20 cellular contexts compared by ENCODE assay signal in genomic region chr12:130263025-130263424, GRCh38.
DNase-seq lines count a peak whose midpoint lies in the region; ATAC-seq, FAIRE-seq and TF ChIP-seq lines count a peak whose summit lies in the region.
"Had no signal": no experiment of that assay in that cellular context is flagged by ENCODE, and none has a peak within 500 bp of the region (broad histone marks: within the 10 kb centered on the region; RNA-seq: fewer than 3 reads in every experiment).

No MANE protein-coding gene starts in this region.

- H2BK5ac ChIP-seq in IMR-90 (ENCODE audit: low read depth, low read length, poor library complexity, severe bottlenecking) (no peak overlapping the region), H1 (ENCODE audit: low read depth, low read length) (no peak overlapping the region), trophoblast cell (ENCODE audit: low read depth, low read length, poor library complexity) (no peak overlapping the region)

- H3K23ac ChIP-seq in IMR-90 (ENCODE audit: low read depth, low read length) (no peak overlapping the region), H1 (ENCODE audit: insufficient read length) (no peak overlapping the region), trophoblast cell (ENCODE audit: low read length) (no peak overlapping the region)

- H4K5ac ChIP-seq in IMR-90 (ENCODE audit: low read depth, low read length) = no peak overlapping the region
- no peak overlapping the region for H4K5ac ChIP-seq in H1 (ENCODE audit: insufficient read length, low read depth, low read length)

- no peaks in the 10 kb centered on the region for H3K36me3 ChIP-seq in IMR-90 (ENCODE audit: control insufficient read depth, insufficient read depth, low read length)
- H3K36me3 ChIP-seq in H1 (ENCODE audit: control insufficient read depth in 2 of 4, insufficient read depth in 4 of 4, low read length in 3 of 4) = no peaks in the 10 kb centered on the region
- H3K36me3 ChIP-seq in trophoblast cell (ENCODE audit: control insufficient read depth in 1 of 2, insufficient read depth in 2 of 2, low read length in 2 of 2) = no peaks in the 10 kb centered on the region
- H3K36me3 ChIP-seq: BLaER1 treated with 17β-estradiol and CSF1 and Interleukin-3, amounts not matched to agents 10 nM and 100 nM had no signal

- H3K56ac ChIP-seq in IMR-90 (ENCODE audit: extremely low read depth, insufficient read depth, low read length) (no peak overlapping the region), H1 (replicated peaks; ENCODE audit: insufficient read length, low read depth, low read length) (no peak overlapping the region)

- H3K9ac ChIP-seq in IMR-90 (ENCODE audit: low read depth, low read length) (no peak overlapping the region), H1 (replicated peaks in 1 of 4; ENCODE audit: extremely low read depth in 1 of 4, low read depth in 3 of 4, low read length in 3 of 4) (no peak overlapping the region), trophoblast cell (ENCODE audit: low read length) (no peak overlapping the region)
- H3K9ac ChIP-seq: BLaER1 treated with 17β-estradiol and CSF1 and Interleukin-3, amounts not matched to agents 10 nM and 100 nM had no signal

- H4K12ac ChIP-seq in trophoblast cell (ENCODE audit: low read depth, low read length) = no peak overlapping the region

- H2AFZ ChIP-seq in IMR-90 (replicated peaks; ENCODE audit: low read length, poor library complexity) (no peak overlapping the region), H1 (ENCODE audit: low read length) (no peak overlapping the region), trophoblast cell (ENCODE audit: insufficient read depth, low read length, poor library complexity) (no peak overlapping the region)

- H2BK20ac ChIP-seq in IMR-90 (ENCODE audit: low read depth, low read length) (no peak overlapping the region), H1 (ENCODE audit: low read length) (no peak overlapping the region)

- no peak for ATAC-seq in A549
- no peak for ATAC-seq in IMR-90 (ENCODE audit: low read depth)
- ATAC-seq: CD8-positive, alpha-beta T cell had no signal

- no peak for DNase-seq in A549 (ENCODE audit: low read depth in 1 of 2, low spot score in 1 of 2)
- DNase-seq in IMR-90 = no peak
- no peak for DNase-seq in H1 (ENCODE audit: low read depth in 1 of 2, low spot score in 2 of 2)
- no peak for DNase-seq in trophoblast cell
- DNase-seq in superior temporal gyrus (ENCODE audit: extremely low spot score) = no peak
- DNase-seq: 8988T; AML-193; Caco-2; Calu3; CD4-positive, alpha-beta T cell; CD8-positive, alpha-beta T cell; DMS79 treated with DMSO at 0.1 percent for 48 hours; GF-D8 had no signal

- H3K79me1 ChIP-seq in IMR-90 (ENCODE audit: low read depth in 1 of 2, low read length in 2 of 2) (no peaks in the 10 kb centered on the region), H1 (ENCODE audit: low read depth, low read length) (no peaks in the 10 kb centered on the region), trophoblast cell (ENCODE audit: low read length) (no peaks in the 10 kb centered on the region)

- CTCF ChIA-PET in A549 (lab: Yijun Ruan, JAX) = no interaction called here
- CTCF ChIA-PET in IMR-90 (lab: Yijun Ruan, JAX) = no interaction called here
- CTCF ChIA-PET in H1 (lab: Charles Lee; ENCODE audit: partially characterized antibody) = interaction anchor here (1.1 kb wide), 1 partner anchor 18 kb away, joined by 5 read pairs; no protein-coding TSS in a partner anchor

- no peak for TF ChIP-seq RAD21 in A549 (conservative IDR thresholded peaks at IDR 0.05 in 1 of 2, IDR thresholded peaks at IDR 0.05 in 1 of 2)
- TF ChIP-seq RAD21 in IMR-90 (IDR thresholded peaks at IDR 0.05; ENCODE audit: low read length) = no peak
- no peak for TF ChIP-seq RAD21 in H1 (IDR thresholded peaks at IDR 0.05 in 1 of 2, conservative IDR thresholded peaks at IDR 0.05 in 1 of 2; ENCODE audit: low read depth in 2 of 2, low read length in 2 of 2)

- TF ChIP-seq CTCF in A549 (IDR thresholded peaks at IDR 0.05) (no peak), IMR-90 (conservative IDR thresholded peaks at IDR 0.05; ENCODE audit: low read depth, low read length) (no peak), H1 (IDR thresholded peaks at IDR 0.05; ENCODE audit: control extremely low read depth in 1 of 3, insufficient read depth in 1 of 3, low read depth in 1 of 3, low read length in 3 of 3) (no peak)

- H4K20me1 ChIP-seq in IMR-90 (ENCODE audit: insufficient read depth, low read length) (no peaks in the 10 kb centered on the region), H1 (replicated peaks in 1 of 2; ENCODE audit: control insufficient read depth in 1 of 2, insufficient read depth in 2 of 2, low read length in 2 of 2) (no peaks in the 10 kb centered on the region)
- H4K20me1 ChIP-seq: BLaER1 treated with 17β-estradiol and CSF1 and Interleukin-3, amounts not matched to agents 10 nM and 100 nM had no signal

- no peaks in the 10 kb centered on the region for H3K79me2 ChIP-seq in H1 (ENCODE audit: control insufficient read depth in 1 of 2, insufficient read depth in 2 of 2, low read length in 2 of 2)
- no peaks in the 10 kb centered on the region for H3K79me2 ChIP-seq in trophoblast cell (ENCODE audit: control insufficient read depth, insufficient read depth, low read length, poor library complexity)

- H3K9me3 ChIP-seq in A549 (no peaks in the 10 kb centered on the region), IMR-90 (ENCODE audit: control insufficient read depth, insufficient read depth, low read length) (peaks cover 33% of the 10 kb centered on the region), H1 (ENCODE audit: insufficient read depth in 2 of 2, low read depth in 1 of 2, low read length in 1 of 2) (no peaks in the 10 kb centered on the region), trophoblast cell (ENCODE audit: insufficient read depth, low read depth, low read length) (peaks cover 2% of the 10 kb centered on the region)
- H3K9me3 ChIP-seq: BLaER1 treated with 17β-estradiol and CSF1 and Interleukin-3, amounts not matched to agents 10 nM and 100 nM; Caco-2 had no signal

- intact Hi-C loops in IMR-90 (cut with micrococcal nuclease) = no loop called here

- FAIRE-seq in A549 (lab: Jason Lieb, UNC) (no peak), H1 (lab: Jason Lieb, UNC) (no peak)
- FAIRE-seq: A204.1, D721Med, G401.6, GM12891, GM19239 had no signal

- no peaks in the 10 kb centered on the region for H3K9me1 ChIP-seq in IMR-90 (ENCODE audit: insufficient read depth, low read length)

- H2BK120ac ChIP-seq in IMR-90 (ENCODE audit: low read depth, low read length) (no peak overlapping the region), H1 (replicated peaks; ENCODE audit: low read depth, low read length) (no peak overlapping the region), trophoblast cell (ENCODE audit: insufficient read depth, low read length, poor library complexity) (no peak overlapping the region)

- H4K8ac ChIP-seq in IMR-90 (ENCODE audit: low read depth in 2 of 2, low read length in 2 of 2) = no peak overlapping the region
- H4K8ac ChIP-seq in H1 (ENCODE audit: extremely low read depth, insufficient read depth, low read length) = no peak overlapping the region
- no peak overlapping the region for H4K8ac ChIP-seq in trophoblast cell (ENCODE audit: low read depth, low read length)

- H3K4me1 ChIP-seq in A549 (no peaks in the 10 kb centered on the region), IMR-90 (ENCODE audit: control insufficient read depth, insufficient read depth, low read length) (no peaks in the 10 kb centered on the region), H1 (replicated peaks in 1 of 4; ENCODE audit: control insufficient read depth in 3 of 4, insufficient read depth in 4 of 4, low read length in 3 of 4) (no peaks in the 10 kb centered on the region), trophoblast cell (ENCODE audit: control insufficient read depth in 1 of 2, insufficient read depth in 2 of 2, low read length in 2 of 2) (no peaks in the 10 kb centered on the region)
- H3K4me1 ChIP-seq: BLaER1 treated with 17β-estradiol and CSF1 and Interleukin-3, amounts not matched to agents 10 nM and 100 nM; Caco-2 had no signal

- no peak overlapping the region for H4K91ac ChIP-seq in IMR-90 (ENCODE audit: insufficient read depth, low read depth, low read length)
- H4K91ac ChIP-seq in H1 (replicated peaks; ENCODE audit: insufficient read length, low read length) = no peak overlapping the region
- no peak overlapping the region for H4K91ac ChIP-seq in trophoblast cell (ENCODE audit: low read depth, low read length)

- H3K23me2 ChIP-seq in H1 (ENCODE audit: low read depth, low read length) = no peaks in the 10 kb centered on the region

- H3K27me3 ChIP-seq in IMR-90 (ENCODE audit: control insufficient read depth, insufficient read depth, low read length) = no peaks in the 10 kb centered on the region
- H3K27me3 ChIP-seq in H1 (replicated peaks in 1 of 4; ENCODE audit: control insufficient read depth in 3 of 4, extremely low read depth in 1 of 4, insufficient read depth in 3 of 4, low read length in 3 of 4) = peaks cover 0 to 9% (median 4%) of the 10 kb centered on the region in 4 experiments; a peak in 4 of 7 replicates
- H3K27me3 ChIP-seq in trophoblast cell (ENCODE audit: insufficient read depth, low read length) = no peaks in the 10 kb centered on the region
- H3K27me3 ChIP-seq: BLaER1 treated with 17β-estradiol and CSF1 and Interleukin-3, amounts not matched to agents 10 nM and 100 nM had no signal

- dilution Hi-C loops in IMR-90 (cut with HindIII; ENCODE audit: low sequenced_read_pairs, unreplicated experiment) = no loop called here

- H3K27ac ChIP-seq in A549 = no peak overlapping the region
- H3K27ac ChIP-seq in IMR-90 (ENCODE audit: insufficient read depth, low read length) = no peak overlapping the region
- H3K27ac ChIP-seq in H1 (ENCODE audit: low read depth, low read length) = no peak overlapping the region
- H3K27ac ChIP-seq in trophoblast cell (ENCODE audit: low read depth, low read length) = no peak overlapping the region
- H3K27ac ChIP-seq: BLaER1 treated with 17β-estradiol and CSF1 and Interleukin-3, amounts not matched to agents 10 nM and 100 nM; C4-2B had no signal

- TF ChIP-seq EP300 in A549 (IDR thresholded peaks at IDR 0.05) (no peak), H1 (IDR thresholded peaks at IDR 0.05; ENCODE audit: borderline replicate concordance in 1 of 2, low read depth in 2 of 2, low read length in 2 of 2) (no peak)

- H3K4me3 ChIP-seq in A549 (no peak overlapping the region), IMR-90 (ENCODE audit: insufficient read depth, low read depth, low read length) (no peak overlapping the region), H1 (ENCODE audit: extremely low read depth in 1 of 4, insufficient read depth in 2 of 4, low read depth in 3 of 4, low read length in 4 of 4) (no peak overlapping the region), trophoblast cell (ENCODE audit: low read depth, low read length) (no peak overlapping the region)
- H3K4me3 ChIP-seq: BLaER1 treated with 17β-estradiol and CSF1 and Interleukin-3, amounts not matched to agents 10 nM and 100 nM had no signal

- H2AK5ac ChIP-seq in IMR-90 (ENCODE audit: low read depth, low read length) (no peak overlapping the region), H1 (ENCODE audit: low read depth, low read length) (no peak overlapping the region), trophoblast cell (ENCODE audit: low read length) (no peak overlapping the region)

- H2BK12ac ChIP-seq in H1 (ENCODE audit: low read depth, low read length) = no peak overlapping the region
- H2BK12ac ChIP-seq in trophoblast cell (ENCODE audit: low read length) = no peak overlapping the region

- no peak overlapping the region for H2AK9ac ChIP-seq in IMR-90 (replicated peaks; ENCODE audit: low read depth, low read length, poor library complexity)

- in situ Hi-C loops in IMR-90 (cut with MboI; ENCODE audit: low sequenced_read_pairs) = no loop called here

- no TSS peak for BruUV-seq in IMR-90 (replicated peaks; lab: Mats Ljungman, UMichigan)

- H2BK15ac ChIP-seq in IMR-90 (ENCODE audit: low read depth, low read length) (no peak overlapping the region), H1 (ENCODE audit: low read length) (no peak overlapping the region)

- POLR2A ChIA-PET in A549 (lab: Yijun Ruan, JAX) = no interaction called here
- POLR2A ChIA-PET in IMR-90 (lab: Charles Lee; ENCODE audit: unreplicated experiment) = no interaction called here
- POLR2A ChIA-PET in H1 (lab: Charles Lee; ENCODE audit: partially characterized antibody) = no interaction called here

- H3K4me2 ChIP-seq in A549 (no peak overlapping the region), IMR-90 (ENCODE audit: low read depth, low read length) (no peak overlapping the region), H1 (ENCODE audit: insufficient read depth in 1 of 2, low read depth in 2 of 2, low read length in 2 of 2) (no peak overlapping the region), trophoblast cell (ENCODE audit: low read length) (no peak overlapping the region)
- H3K4me2 ChIP-seq: BLaER1 treated with 17β-estradiol and CSF1 and Interleukin-3, amounts not matched to agents 10 nM and 100 nM had no signal

- H3K18ac ChIP-seq in IMR-90 (ENCODE audit: low read depth, low read length) = no peak overlapping the region
- H3K18ac ChIP-seq in H1 (ENCODE audit: extremely low read depth, low read length) = no peak overlapping the region
- H3K18ac ChIP-seq in trophoblast cell (ENCODE audit: low read length) = no peak overlapping the region

- TF ChIP-seq POLR2A in A549 (IDR thresholded peaks at IDR 0.05; ENCODE audit: low read length) (no peak), IMR-90 (IDR thresholded peaks at IDR 0.05; ENCODE audit: low read depth, low read length) (no peak), H1 (IDR thresholded peaks at IDR 0.05; ENCODE audit: control extremely low read depth in 1 of 2, low read depth in 2 of 2, low read length in 2 of 2) (no peak)

- WGBS in A549 (ENCODE audit: missing lambda C conversion rate) = 31% methylated on average over 5 of the region's 5 CpGs
- WGBS in IMR-90 (ENCODE audit: extremely low coverage in 2 of 2, insufficient read length in 1 of 2), 2 experiments = 35% methylated on average over 2 of the region's 5 CpGs; no CpG with 5 or more reads in 1 of the 2 experiments
- 90% methylated on average over 5 of the region's 5 CpGs; no CpG with 5 or more reads in 1 of the 2 experiments for WGBS in H1 (ENCODE audit: extremely low coverage in 1 of 2, insufficient coverage in 1 of 2, insufficient read length in 1 of 2, insufficient replicate concordance in 2 of 2, low coverage in 1 of 2, low lambda C conversion rate in 2 of 2, missing lambda C conversion rate in 1 of 2), 2 experiments
- WGBS in trophoblast cell (ENCODE audit: extremely low coverage, insufficient coverage, insufficient read length) = no CpG with 5 or more reads among the region's 5 CpGs

- H3K14ac ChIP-seq in IMR-90 (replicated peaks; ENCODE audit: low read depth, low read length) = no peak overlapping the region
- H3K14ac ChIP-seq in H1 (ENCODE audit: insufficient read length) = no peak overlapping the region
- no peak overlapping the region for H3K14ac ChIP-seq in trophoblast cell (ENCODE audit: low read length)

- H3K4ac ChIP-seq in IMR-90 (ENCODE audit: low read depth, low read length) = no peak overlapping the region
- no peak overlapping the region for H3K4ac ChIP-seq in H1 (replicated peaks; ENCODE audit: insufficient read length, low read depth, low read length)
- no peak overlapping the region for H3K4ac ChIP-seq in trophoblast cell (ENCODE audit: low read depth, low read length)

Comparison
In these comparisons a context has a peak if more than half of its experiments do, and no peak if none do; other contexts are left out.
1. Of the 18 proteins assayed by ChIP-seq in both H1 and A549: peak only in H1: none; only in A549: none; in both: MAFK; in neither: 17.